In the genomic region with DNA sequence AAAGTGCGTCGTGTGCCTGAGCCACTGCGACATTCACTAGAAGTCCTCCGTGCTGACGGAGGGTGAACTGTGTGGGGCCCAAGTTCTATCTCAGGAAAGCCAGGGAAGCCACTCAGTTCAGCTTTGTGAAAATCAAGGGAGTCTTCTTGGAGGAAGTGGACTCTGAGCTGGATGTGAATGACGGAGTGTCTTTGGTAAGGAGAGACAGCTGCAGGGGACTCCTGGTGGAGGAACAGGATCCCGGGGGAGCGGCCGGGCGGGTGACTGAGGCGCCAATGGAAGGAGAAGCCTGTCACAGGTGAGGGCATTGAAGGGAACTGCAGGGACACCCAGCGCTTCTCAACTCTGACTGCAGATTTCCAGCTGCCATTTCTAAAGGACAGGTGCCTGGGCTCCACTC, we compare ENCODE assay signal across 15 cellular contexts.
"Had no signal": no experiment of that assay in that cellular context is flagged by ENCODE, and none has a peak within 500 bp of the region (broad histone marks: within the 10 kb centered on the region; RNA-seq: fewer than 3 reads in every experiment).

No MANE protein-coding gene starts in this region.

- ATAC-seq: left ventricle myocardium superior; right cardiac atrium; stimulated activated memory B cell treated with anti-CD40 and anti-IgM and Interleukin-4, amounts not matched to agents 10 μg/mL and 1 μg/mL and 100 μg/mL, for 72 hours had no signal

- H3K4me1 ChIP-seq: breast epithelium, foreskin keratinocyte, tibial artery had no signal

- H3K27ac ChIP-seq: breast epithelium, foreskin keratinocyte, tibial artery had no signal

- DNase-seq: activated CD8-positive, alpha-beta T cell treated with anti-CD3 and anti-CD28 coated beads for 36 hours; activated naive CD8-positive, alpha-beta T cell treated with anti-CD3 and anti-CD28 coated beads for 36 hours; activated T-cell treated with anti-CD3 and anti-CD28 coated beads for 4 hours; anterior cingulate cortex; kidney; left ventricle myocardium superior; right cardiac atrium; stimulated activated CD4-positive, alpha-beta T cell treated with anti-CD3 and anti-CD28 coated beads, Interleukin-1b, Interleukin-23, amount 100 ng/mL, for 48 hours; T-helper 9 cell; tibial artery had no signal

- H3K27me3 Mint-ChIP-seq: activated CD8-positive, alpha-beta T cell treated with anti-CD3 and anti-CD28 coated beads for 36 hours; activated naive CD8-positive, alpha-beta T cell treated with anti-CD3 and anti-CD28 coated beads for 36 hours; stimulated activated memory B cell treated with anti-CD40 and anti-IgM and Interleukin-4, amounts not matched to agents 10 μg/mL and 1 μg/mL and 100 μg/mL, for 72 hours had no signal

- H3K9me3 Mint-ChIP-seq: activated CD8-positive, alpha-beta T cell treated with anti-CD3 and anti-CD28 coated beads for 36 hours; activated naive CD8-positive, alpha-beta T cell treated with anti-CD3 and anti-CD28 coated beads for 36 hours; activated T-helper 2 cell treated with anti-CD3 and anti-CD28 coated beads, Interferon-gamma antibody, Interleukin-2, Interleukin-4, amounts not matched to agents 10 μg/mL and 5 μg/mL and 100 μg/mL, durations not matched to agents 14 hours and 24 hours and 36 hours; stimulated activated memory B cell treated with anti-CD40 and anti-IgM and Interleukin-4, amounts not matched to agents 10 μg/mL and 1 μg/mL and 100 μg/mL, for 72 hours had no signal

- H3K27ac Mint-ChIP-seq: activated CD8-positive, alpha-beta T cell treated with anti-CD3 and anti-CD28 coated beads for 36 hours; activated T-helper 2 cell treated with anti-CD3 and anti-CD28 coated beads, Interferon-gamma antibody, Interleukin-2, Interleukin-4, amounts not matched to agents 10 μg/mL and 5 μg/mL and 100 μg/mL, durations not matched to agents 14 hours and 24 hours and 36 hours; mesothelial cell of epicardium; stimulated activated memory B cell treated with anti-CD40 and anti-IgM and Interleukin-4, amounts not matched to agents 10 μg/mL and 1 μg/mL and 100 μg/mL, for 72 hours had no signal

- H3K9me3 ChIP-seq: breast epithelium, tibial artery had no signal

- H3K27me3 ChIP-seq: breast epithelium, foreskin keratinocyte, tibial artery had no signal

- H3K4me1 Mint-ChIP-seq: mesothelial cell of epicardium; stimulated activated memory B cell treated with anti-CD40 and anti-IgM and Interleukin-4, amounts not matched to agents 10 μg/mL and 1 μg/mL and 100 μg/mL, for 72 hours had no signal

- H3K4me3 Mint-ChIP-seq: activated CD8-positive, alpha-beta T cell treated with anti-CD3 and anti-CD28 coated beads for 36 hours; activated naive CD8-positive, alpha-beta T cell treated with anti-CD3 and anti-CD28 coated beads for 36 hours; mesothelial cell of epicardium; stimulated activated memory B cell treated with anti-CD40 and anti-IgM and Interleukin-4, amounts not matched to agents 10 μg/mL and 1 μg/mL and 100 μg/mL, for 72 hours had no signal

- H3K36me3 Mint-ChIP-seq: stimulated activated memory B cell treated with anti-CD40 and anti-IgM and Interleukin-4, amounts not matched to agents 10 μg/mL and 1 μg/mL and 100 μg/mL, for 72 hours had no signal

- H3K36me3 ChIP-seq: breast epithelium, tibial artery had no signal

- H3K4me3 ChIP-seq: breast epithelium, tibial artery had no signal
